1 cellular context compared by ENCODE assay signal in genomic region chr11:66247295-66247694, GRCh38.
TF ChIP-seq lines count a peak whose summit lies in the region.

No MANE protein-coding gene starts in this region.

TF ChIP-seq in A549, 52 proteins besides CTCF, POLR2A, EP300 and RAD21:
- TF ChIP-seq KDM1A (IDR thresholded peaks at IDR 0.05; ENCODE audit: low read depth) (peak; percentile 31; the same call in 1 of the 2 replicates), ZFP36 (IDR thresholded peaks at IDR 0.05; ENCODE audit: borderline replicate concordance, partially characterized antibody) (no peak), NFE2L2 (conservative IDR thresholded peaks at IDR 0.05; ENCODE audit: low read length) (no peak)
